8 cellular contexts compared by ENCODE assay signal in the genomic region with DNA sequence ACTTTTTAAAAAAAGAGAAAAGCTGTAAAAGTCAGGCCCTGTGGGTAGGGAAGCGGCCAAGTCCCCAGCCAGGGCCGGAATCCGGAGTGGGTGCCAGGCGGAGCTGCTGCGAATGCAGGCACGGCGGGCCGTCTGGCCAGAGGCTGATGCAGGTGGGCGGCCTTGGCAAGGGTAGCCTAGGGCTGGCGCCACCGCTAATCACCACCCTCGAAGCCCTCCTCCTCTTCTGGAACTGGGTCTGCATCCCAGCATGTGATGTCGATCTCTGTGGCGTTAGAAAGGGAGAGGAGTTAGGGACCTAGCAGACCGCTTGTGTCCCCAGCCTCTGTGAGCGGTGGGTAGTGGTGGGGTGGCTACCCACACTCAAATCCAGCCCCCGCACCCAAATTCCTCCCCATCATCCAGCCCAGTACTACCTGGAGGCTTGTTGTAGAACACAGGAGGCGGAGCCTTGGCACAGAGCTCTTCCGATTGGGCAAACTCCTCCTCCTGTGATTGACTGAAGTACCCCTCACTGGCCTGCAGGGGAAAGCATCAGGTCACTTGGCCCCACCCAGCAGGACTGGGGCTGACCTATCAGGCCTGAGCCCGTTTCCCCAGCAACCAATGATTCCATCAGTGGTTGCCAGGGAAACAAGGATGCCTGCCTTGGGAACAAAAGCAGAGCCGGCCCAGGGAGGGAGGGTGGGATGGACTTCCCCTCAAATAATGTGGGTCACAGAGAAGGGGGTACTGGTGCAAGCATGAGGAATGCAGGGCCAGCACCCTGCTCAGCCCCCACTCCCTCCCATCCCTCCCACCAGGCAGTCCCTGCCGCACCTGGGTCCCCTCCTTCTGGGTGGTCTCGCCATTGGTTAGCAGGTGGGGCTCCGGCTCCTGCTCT. TPM values are rescaled to one million over a fixed set of nuclear protein-coding genes. Genes with fewer than 3 reads are reported as not detected.
DNase-seq lines count a peak whose midpoint lies in the region; ATAC-seq lines count a peak whose summit lies in the region.

No MANE protein-coding gene starts in this region.

- ATAC-seq in GM18498 (IDR thresholded peaks at IDR 0.05; ENCODE audit: unreplicated experiment) (peak; percentile 33), HG02973 (IDR thresholded peaks at IDR 0.05; ENCODE audit: unreplicated experiment) (peak; percentile 31)

- DNase-seq in AG08396 (ENCODE audit: low spot score): peak; percentile 98
- DNase-seq in NCI-H146 (lab: John Stamatoyannopoulos, UW): peak; percentile 92
- peak; percentile 98 for DNase-seq in SW 1271 (lab: John Stamatoyannopoulos, UW)
- DNase-seq in cerebellum (ENCODE audit: low spot score): peak; percentile 99
- peak; percentile 98 for DNase-seq in kidney tubule cell (ENCODE audit: low spot score)
- peak; percentile 58 for DNase-seq in stimulated activated CD4-positive, alpha-beta T cell treated with anti-CD3 and anti-CD28 coated beads, Interleukin-4, amount 100 ng/mL, for 24 hours

RNA-seq across cellular contexts. Expression of a gene that starts 10.9 kb away (rescaled TPM):
- 5.9 TPM for total RNA-seq in cerebellum

RNA-seq across cellular contexts. Expression of a gene that starts 16.0 kb away (rescaled TPM):
- 139 TPM for total RNA-seq in cerebellum

RNA-seq across cellular contexts. Expression of a gene that starts 31.0 kb away (rescaled TPM):
- 16.2 TPM for total RNA-seq in cerebellum

RNA-seq across cellular contexts. Expression of a gene that starts 39.9 kb away (rescaled TPM):
- 10.4 TPM for total RNA-seq in cerebellum

RNA-seq across cellular contexts. Expression of a gene that starts 48.1 kb away (rescaled TPM):
- 3.3 TPM for total RNA-seq in cerebellum

Comparison
In these comparisons a context has a peak if more than half of its experiments do, and no peak if none do; other contexts are left out.
1. Peak in every context shown above with its lines: DNase-seq and ATAC-seq.